1 cellular context compared by ENCODE assay signal in genomic region chr20:3848565-3848964, GRCh38.
TF ChIP-seq lines count a peak whose summit lies in the region.

No MANE protein-coding gene starts in this region.

TF ChIP-seq in IMR-90, 13 proteins besides CTCF, POLR2A, EP300 and RAD21 (continued from another document):
- TF ChIP-seq CHD1 (IDR thresholded peaks at IDR 0.05; ENCODE audit: low read depth, low read length) (no peak), CEBPB (IDR thresholded peaks at IDR 0.05; ENCODE audit: low read depth, low read length) (no peak), ELK1 (IDR thresholded peaks at IDR 0.05; ENCODE audit: borderline replicate concordance, low read depth, low read length) (no peak), RCOR1 (IDR thresholded peaks at IDR 0.05; ENCODE audit: insufficient replicate concordance, low read length) (no peak), MAZ (IDR thresholded peaks at IDR 0.05; ENCODE audit: borderline replicate concordance, low read depth, low read length) (no peak), NFE2L2 (IDR thresholded peaks at IDR 0.05; ENCODE audit: low read depth, low read length) (no peak)
TF ChIP-seq in IMR-90: peak in this region for 0.
